Comparison of ENCODE assay signal across 1 cellular context in the genomic region with DNA sequence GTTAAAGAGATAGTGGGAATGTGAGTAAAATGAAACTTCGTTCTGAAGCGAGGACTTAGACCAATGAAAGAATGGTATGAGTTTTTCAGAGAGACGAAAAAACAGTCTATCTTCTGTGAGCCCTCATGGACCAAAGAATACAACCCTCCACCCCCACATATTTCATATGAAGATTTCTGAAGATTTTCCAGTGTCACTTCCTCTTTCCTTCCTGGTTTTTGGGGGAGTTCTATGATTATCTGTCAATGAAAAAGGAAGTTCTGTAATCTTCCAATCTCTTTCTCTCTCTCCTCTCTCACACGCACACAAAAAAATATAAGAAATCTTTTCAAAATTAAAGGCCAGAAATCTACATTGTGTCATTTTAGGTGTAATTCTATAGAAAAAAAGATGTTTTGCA.
TF ChIP-seq lines count a peak whose summit lies in the region.

No MANE protein-coding gene starts in this region.

TF ChIP-seq in IMR-90, 13 proteins besides CTCF, POLR2A, EP300 and RAD21 (continued from another document):
- TF ChIP-seq CEBPB (IDR thresholded peaks at IDR 0.05; ENCODE audit: low read depth, low read length) (no peak), RFX5 (IDR thresholded peaks at IDR 0.05; ENCODE audit: low read depth, low read length) (no peak), FOS (IDR thresholded peaks at IDR 0.05; ENCODE audit: low read depth, low read length) (no peak)
